8 cellular contexts compared by ENCODE assay signal in the genomic region with DNA sequence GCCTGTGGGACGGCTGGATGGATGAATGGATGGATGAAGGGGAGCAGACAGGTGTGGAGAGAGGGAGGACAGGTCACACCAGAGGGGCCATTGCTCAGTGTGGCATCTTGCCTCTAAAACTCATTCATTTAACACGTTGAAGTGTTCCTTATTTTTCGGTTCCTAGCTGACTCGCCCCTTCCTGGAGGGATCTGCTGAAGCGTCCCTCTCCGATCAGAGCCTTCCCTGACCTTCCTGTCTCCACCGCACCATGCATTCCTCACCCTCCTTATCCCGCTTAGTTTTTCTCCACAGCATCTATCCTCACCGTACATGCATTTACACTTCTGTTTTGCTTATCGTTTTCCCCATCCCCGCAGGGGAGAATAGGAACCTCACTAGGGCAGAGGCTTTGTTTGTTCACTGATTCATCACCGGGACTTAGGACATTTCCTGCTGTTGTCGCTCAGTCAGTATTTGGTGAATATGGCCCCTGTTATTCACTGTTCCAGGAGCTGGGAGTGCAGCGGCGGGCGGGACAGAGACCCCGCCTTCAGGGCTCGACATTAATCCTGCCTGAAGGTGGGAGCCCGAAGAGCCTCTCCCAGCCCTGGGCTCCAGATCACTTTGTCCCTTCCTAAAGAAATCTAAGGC. TPM values are rescaled to one million over a fixed set of nuclear protein-coding genes. Genes with fewer than 3 reads are reported as not detected.
A peak's percentile ranks its signal among the peaks of the same experiment; 100 is the strongest.
DNase-seq lines count a peak whose midpoint lies in the region; ATAC-seq lines count a peak whose summit lies in the region.

No MANE protein-coding gene starts in this region.

- POLR2A ChIA-PET in activated naive CD8-positive, alpha-beta T cell treated with anti-CD3 and anti-CD28 coated beads, Interleukin-2, amount 10 ng/mL, durations not matched to agents 7 days and 5 days (lab: Charles Lee): interaction anchor here (1.5 to 2.5 kb wide), 2 partner anchors 307 to 321 kb away, joined by 5 to 16 read pairs; partner anchors contain the start of genes CEP70 and FAIM

- H3K4me1 Mint-ChIP-seq in activated naive CD8-positive, alpha-beta T cell treated with anti-CD3 and anti-CD28 coated beads, Interleukin-2, amount 10 ng/mL, durations not matched to agents 7 days and 5 days: peaks cover 4% of the 10 kb centered on the region
- H3K4me1 Mint-ChIP-seq in stimulated activated naive CD8-positive, alpha-beta T cell treated with anti-CD3 and anti-CD28 coated beads, Interleukin-15, Interleukin-2, amounts not matched to agents 100 ng/mL and 50 ng/mL, for 24 hours (ENCODE audit: low read depth): peaks cover 5% of the 10 kb centered on the region

- peak; percentile 16 for ATAC-seq in GM21528 (IDR thresholded peaks at IDR 0.05; ENCODE audit: low FRiP score, unreplicated experiment)
- peak; percentile 7 for ATAC-seq in activated naive CD8-positive, alpha-beta T cell treated with anti-CD3 and anti-CD28 coated beads, Interleukin-2, amount 10 ng/mL, durations not matched to agents 7 days and 5 days (ENCODE audit: low read depth)

- no peaks in the 10 kb centered on the region for H3K9me3 ChIP-seq in Karpas-422 (ENCODE audit: low read length)
- H3K9me3 ChIP-seq in iPS-20b (ENCODE audit: insufficient read depth, low read depth, low read length): no peaks in the 10 kb centered on the region

- peak overlapping the region; percentile 84 for H3K4me3 Mint-ChIP-seq in activated naive CD8-positive, alpha-beta T cell treated with anti-CD3 and anti-CD28 coated beads, Interleukin-2, amount 10 ng/mL, durations not matched to agents 7 days and 5 days
- H3K4me3 Mint-ChIP-seq in stimulated activated naive CD8-positive, alpha-beta T cell treated with anti-CD3 and anti-CD28 coated beads, Interleukin-15, Interleukin-2, amounts not matched to agents 100 ng/mL and 50 ng/mL, for 24 hours: peak overlapping the region; percentile 85

- H3K4me1 ChIP-seq in Karpas-422 (ENCODE audit: low read length) (peaks cover 5% of the 10 kb centered on the region), iPS-20b (ENCODE audit: insufficient read depth, low read length) (no peaks in the 10 kb centered on the region; the same call in 1 of the 2 replicates)

- H3K27me3 Mint-ChIP-seq in activated naive CD8-positive, alpha-beta T cell treated with anti-CD3 and anti-CD28 coated beads, Interleukin-2, amount 10 ng/mL, durations not matched to agents 7 days and 5 days: peaks cover 39% of the 10 kb centered on the region
- peaks cover 6% of the 10 kb centered on the region for H3K27me3 Mint-ChIP-seq in stimulated activated naive CD8-positive, alpha-beta T cell treated with anti-CD3 and anti-CD28 coated beads, Interleukin-15, Interleukin-2, amounts not matched to agents 100 ng/mL and 50 ng/mL, for 24 hours

- no peaks in the 10 kb centered on the region for H3K36me3 Mint-ChIP-seq in activated naive CD8-positive, alpha-beta T cell treated with anti-CD3 and anti-CD28 coated beads, Interleukin-2, amount 10 ng/mL, durations not matched to agents 7 days and 5 days
- no peaks in the 10 kb centered on the region for H3K36me3 Mint-ChIP-seq in stimulated activated naive CD8-positive, alpha-beta T cell treated with anti-CD3 and anti-CD28 coated beads, Interleukin-15, Interleukin-2, amounts not matched to agents 100 ng/mL and 50 ng/mL, for 24 hours (ENCODE audit: low read depth)

- peak; percentile 85 for DNase-seq in CMK (ENCODE audit: low read depth)
- peak; percentile 37 for DNase-seq in Karpas-422
- no peak for DNase-seq in activated naive CD8-positive, alpha-beta T cell treated with anti-CD3 and anti-CD28 coated beads, Interleukin-2, amount 10 ng/mL, durations not matched to agents 7 days and 5 days
- DNase-seq in UCSD-AML1 (lab: John Stamatoyannopoulos, UW; ENCODE audit: unreplicated experiment): no peak
- DNase-seq in NCI-H1417 treated with DMSO at 0.1 percent for 48 hours (lab: John Stamatoyannopoulos, UW): no peak

- H3K27me3 ChIP-seq in Karpas-422 (ENCODE audit: low read length) (no peaks in the 10 kb centered on the region), iPS-20b (ENCODE audit: insufficient read depth, low read length) (peaks cover 12% of the 10 kb centered on the region; the same call in 1 of the 2 replicates)

- no peaks in the 10 kb centered on the region for H3K9me3 Mint-ChIP-seq in activated naive CD8-positive, alpha-beta T cell treated with anti-CD3 and anti-CD28 coated beads, Interleukin-2, amount 10 ng/mL, durations not matched to agents 7 days and 5 days
- no peaks in the 10 kb centered on the region for H3K9me3 Mint-ChIP-seq in stimulated activated naive CD8-positive, alpha-beta T cell treated with anti-CD3 and anti-CD28 coated beads, Interleukin-15, Interleukin-2, amounts not matched to agents 100 ng/mL and 50 ng/mL, for 24 hours

- no peak overlapping the region for H3K27ac ChIP-seq in Karpas-422 (ENCODE audit: low read length)
- H3K27ac ChIP-seq in iPS-20b (ENCODE audit: low read length): no peak overlapping the region

- H3K4me3 ChIP-seq in Karpas-422 (ENCODE audit: low read length) (peak overlapping the region; percentile 81), iPS-20b (ENCODE audit: low read length) (peak overlapping the region; percentile 84)

- H3K36me3 ChIP-seq in Karpas-422 (ENCODE audit: insufficient read depth, low read length): no peaks in the 10 kb centered on the region
- H3K36me3 ChIP-seq in iPS-20b (ENCODE audit: insufficient read depth, low read depth, low read length): no peaks in the 10 kb centered on the region

- H4K20me1 ChIP-seq in Karpas-422 (ENCODE audit: insufficient read depth, low read depth, low read length): no peaks in the 10 kb centered on the region

- no peak overlapping the region for H3K27ac Mint-ChIP-seq in activated naive CD8-positive, alpha-beta T cell treated with anti-CD3 and anti-CD28 coated beads, Interleukin-2, amount 10 ng/mL, durations not matched to agents 7 days and 5 days
- peak overlapping the region; percentile 21 for H3K27ac Mint-ChIP-seq in stimulated activated naive CD8-positive, alpha-beta T cell treated with anti-CD3 and anti-CD28 coated beads, Interleukin-15, Interleukin-2, amounts not matched to agents 100 ng/mL and 50 ng/mL, for 24 hours

- H3K9me2 ChIP-seq in Karpas-422 (replicated peaks; ENCODE audit: insufficient read depth, low read length): no peaks in the 10 kb centered on the region

- H3K9ac ChIP-seq in Karpas-422 (ENCODE audit: low read length) (peak overlapping the region; percentile 72), iPS-20b (ENCODE audit: low read depth, low read length) (peak overlapping the region; percentile 50; the same call in 1 of the 2 replicates)

- peak overlapping the region; percentile 85 for H3K4me2 ChIP-seq in Karpas-422 (ENCODE audit: low read depth, low read length, poor library complexity, severe bottlenecking)

- H3K79me2 ChIP-seq in Karpas-422 (ENCODE audit: low read length): no peaks in the 10 kb centered on the region

- H2AFZ ChIP-seq in Karpas-422 (ENCODE audit: low read length): peak overlapping the region; percentile 91

RNA-seq across cellular contexts. Expression of gene FOXL2, which starts 32.0 kb away (rescaled TPM):
- total RNA-seq in Karpas-422 (2014; rRNA removed; shearing (Covaris generic); ENCODE audit: low replicate concordance): not detected in 2 replicates
- total RNA-seq in activated naive CD8-positive, alpha-beta T cell treated with anti-CD3 and anti-CD28 coated beads, Interleukin-2, amount 10 ng/mL, durations not matched to agents 7 days and 5 days: not detected

RNA-seq across cellular contexts. Expression of gene FOXL2NB, which starts 32.0 kb away (rescaled TPM):
- not detected in 2 replicates for total RNA-seq in Karpas-422 (2014; rRNA removed; shearing (Covaris generic); ENCODE audit: low replicate concordance)
- total RNA-seq in activated naive CD8-positive, alpha-beta T cell treated with anti-CD3 and anti-CD28 coated beads, Interleukin-2, amount 10 ng/mL, durations not matched to agents 7 days and 5 days: not detected

Comparison
In these comparisons a context has a peak if more than half of its experiments do, and no peak if none do; other contexts are left out.
1. DNase-seq: peak in CMK (single experiment) and Karpas-422 (single experiment); none in activated naive CD8-positive, alpha-beta T cell treated with anti-CD3 and anti-CD28 coated beads, Interleukin-2, amount 10 ng/mL, durations not matched to agents 7 days and 5 days (single experiment), UCSD-AML1 (single experiment) and NCI-H1417 treated with DMSO at 0.1 percent for 48 hours (single experiment).